In the genomic region with DNA sequence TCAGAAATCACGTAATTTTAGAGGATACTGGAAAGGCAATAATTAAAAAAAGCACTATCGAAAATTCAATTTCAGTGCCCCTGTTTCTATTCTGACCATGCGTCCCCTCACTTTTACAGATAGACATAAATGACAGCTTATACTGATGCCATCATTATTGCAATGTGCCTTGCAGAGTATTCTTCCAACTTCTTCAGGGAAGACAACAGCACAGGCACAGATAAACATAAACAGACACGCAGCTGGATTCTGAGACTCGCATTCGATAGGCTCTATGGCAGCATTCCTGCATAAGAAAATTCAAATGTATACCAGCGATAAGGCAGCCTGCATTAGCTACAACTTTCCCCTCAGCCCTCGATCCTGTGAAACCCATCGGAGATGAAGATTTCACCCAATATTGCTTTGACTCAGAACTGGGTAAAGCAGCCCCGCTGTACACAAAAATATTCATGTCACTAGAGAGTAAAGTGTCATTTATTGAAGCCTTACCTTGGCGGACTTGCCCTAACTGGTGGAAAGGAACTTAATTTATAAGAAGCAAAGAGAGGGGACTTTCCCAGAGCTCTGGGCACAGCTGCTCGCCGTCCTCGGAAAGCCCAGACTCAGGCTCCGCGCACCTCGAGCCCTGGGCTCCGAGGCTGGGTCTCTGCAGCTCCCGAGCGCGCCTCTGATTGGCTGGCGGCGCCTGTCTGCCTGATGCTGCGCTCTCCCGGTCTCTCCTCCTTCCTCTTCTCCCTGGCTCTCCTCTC, we compare ENCODE assay signal across 9 cellular contexts. TPM values are rescaled to one million over a fixed set of nuclear protein-coding genes. Genes with fewer than 3 reads are reported as not detected.
DNase-seq lines count a peak whose midpoint lies in the region; ATAC-seq and TF ChIP-seq lines count a peak whose summit lies in the region.
"Had no signal": no experiment of that assay in that cellular context is flagged by ENCODE, and none has a peak within 500 bp of the region (broad histone marks: within the 10 kb centered on the region; RNA-seq: fewer than 3 reads in every experiment).

A gene with protein sequence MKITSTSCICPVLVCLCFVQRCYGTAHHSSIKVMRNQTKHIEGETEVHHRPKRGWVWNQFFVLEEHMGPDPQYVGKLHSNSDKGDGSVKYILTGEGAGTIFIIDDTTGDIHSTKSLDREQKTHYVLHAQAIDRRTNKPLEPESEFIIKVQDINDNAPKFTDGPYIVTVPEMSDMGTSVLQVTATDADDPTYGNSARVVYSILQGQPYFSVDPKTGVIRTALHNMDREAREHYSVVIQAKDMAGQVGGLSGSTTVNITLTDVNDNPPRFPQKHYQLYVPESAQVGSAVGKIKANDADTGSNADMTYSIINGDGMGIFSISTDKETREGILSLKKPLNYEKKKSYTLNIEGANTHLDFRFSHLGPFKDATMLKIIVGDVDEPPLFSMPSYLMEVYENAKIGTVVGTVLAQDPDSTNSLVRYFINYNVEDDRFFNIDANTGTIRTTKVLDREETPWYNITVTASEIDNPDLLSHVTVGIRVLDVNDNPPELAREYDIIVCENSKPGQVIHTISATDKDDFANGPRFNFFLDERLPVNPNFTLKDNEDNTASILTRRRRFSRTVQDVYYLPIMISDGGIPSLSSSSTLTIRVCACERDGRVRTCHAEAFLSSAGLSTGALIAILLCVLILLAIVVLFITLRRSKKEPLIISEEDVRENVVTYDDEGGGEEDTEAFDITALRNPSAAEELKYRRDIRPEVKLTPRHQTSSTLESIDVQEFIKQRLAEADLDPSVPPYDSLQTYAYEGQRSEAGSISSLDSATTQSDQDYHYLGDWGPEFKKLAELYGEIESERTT (minus strand): TSS at position 607 of the 752 bp plus-strand sequence. CDS start 149,214 bp downstream, outside the sequence.

- in situ Hi-C loops in GM23248 (cut with MboI): no loop called here

- no peak within 1 kb of the TSS for H3K4me3 Mint-ChIP-seq in activated CD8-positive, alpha-beta T cell treated with anti-CD3 and anti-CD28 coated beads for 36 hours

- H3K9me3 Mint-ChIP-seq in activated CD8-positive, alpha-beta T cell treated with anti-CD3 and anti-CD28 coated beads for 36 hours: peaks cover 11% of the 10 kb centered on the region

- no peaks in the 10 kb centered on the region for H3K36me3 Mint-ChIP-seq in activated CD8-positive, alpha-beta T cell treated with anti-CD3 and anti-CD28 coated beads for 36 hours (ENCODE audit: low read depth)

- no peak within 1 kb of the TSS for H2BK12ac ChIP-seq in mesenchymal stem cell (ENCODE audit: low read length in 2 of 2)

- no peak within 1 kb of the TSS for H3K23ac ChIP-seq in mesenchymal stem cell (ENCODE audit: low read length in 2 of 2)

- POLR2A ChIA-PET in activated CD8-positive, alpha-beta T cell treated with anti-CD3 and anti-CD28 coated beads for 36 hours (lab: Charles Lee): no interaction called here

- no peak within 1 kb of the TSS for H3K9ac ChIP-seq in GM23248
- peak within 1 kb of the TSS; percentile 32 for H3K9ac ChIP-seq in mesenchymal stem cell (ENCODE audit: low read length)

- H3K27ac ChIP-seq in GM23248: no peak within 1 kb of the TSS
- peak within 1 kb of the TSS in 55 of 59 donors; percentile 10 to 89 (median 75) for H3K27ac ChIP-seq in dorsolateral prefrontal cortex
- no peak within 1 kb of the TSS for H3K27ac ChIP-seq in mesenchymal stem cell (ENCODE audit: low read length, poor library complexity, severe bottlenecking)

- H4K91ac ChIP-seq in mesenchymal stem cell (ENCODE audit: low read length): no peak within 1 kb of the TSS

- no peak for ATAC-seq in GM18907 (IDR thresholded peaks at IDR 0.05; ENCODE audit: unreplicated experiment)
- ATAC-seq in GM18861 (IDR thresholded peaks at IDR 0.05; ENCODE audit: unreplicated experiment): no peak
- no peak for ATAC-seq in activated CD8-positive, alpha-beta T cell treated with anti-CD3 and anti-CD28 coated beads for 36 hours

- intact Hi-C loops in dorsolateral prefrontal cortex (cut with DNase I): no loop called here
- intact Hi-C loops in activated CD8-positive, alpha-beta T cell treated with anti-CD3 and anti-CD28 coated beads for 36 hours (cut with micrococcal nuclease): no loop called here

- H3F3A ChIP-seq in GM23248 (ENCODE audit: insufficient read depth): no peaks in the 10 kb centered on the region

- peak within 1 kb of the TSS; percentile 62 for H3K4me3 ChIP-seq in GM23248
- peak within 1 kb of the TSS; percentile 33 to 75 (median 61) for H3K4me3 ChIP-seq in dorsolateral prefrontal cortex
- peak within 1 kb of the TSS; percentile 34 to 76 for H3K4me3 ChIP-seq in mesenchymal stem cell (ENCODE audit: insufficient read depth in 1 of 2, low read depth in 1 of 2, low read length in 2 of 2)

- no peak within 1 kb of the TSS for H2AK5ac ChIP-seq in mesenchymal stem cell (ENCODE audit: low read length, severe bottlenecking)

- H3K9me2 ChIP-seq in GM23248 (ENCODE audit: insufficient read depth): no peaks in the 10 kb centered on the region

- H3K79me2 ChIP-seq in GM23248 (ENCODE audit: insufficient read depth): no peaks in the 10 kb centered on the region

- H4K8ac ChIP-seq in mesenchymal stem cell (ENCODE audit: low read length): no peak within 1 kb of the TSS

- CTCF ChIA-PET in activated CD8-positive, alpha-beta T cell treated with anti-CD3 and anti-CD28 coated beads for 36 hours (lab: Charles Lee): no interaction called here

- H2BK120ac ChIP-seq in mesenchymal stem cell (ENCODE audit: low read depth, low read length): no peak within 1 kb of the TSS

- peak within 1 kb of the TSS; percentile 75 for H2AFZ ChIP-seq in GM23248
- H2AFZ ChIP-seq in mesenchymal stem cell (ENCODE audit: low read depth, low read length): peak within 1 kb of the TSS; percentile 62

- no peak within 1 kb of the TSS for H3K14ac ChIP-seq in mesenchymal stem cell (ENCODE audit: low read length in 2 of 2)

- no peaks in the 10 kb centered on the region for H3K4me1 Mint-ChIP-seq in activated CD8-positive, alpha-beta T cell treated with anti-CD3 and anti-CD28 coated beads for 36 hours (ENCODE audit: low read depth)

- H3K4me2 ChIP-seq in GM23248 (ENCODE audit: unreplicated experiment): peak within 1 kb of the TSS; percentile 72
- H3K4me2 ChIP-seq in mesenchymal stem cell (ENCODE audit: low read length, poor library complexity, severe bottlenecking): peak within 1 kb of the TSS; percentile 95

- peak; percentile 51 for DNase-seq in GM23248
- peak; percentile 85 for DNase-seq in NCI-H524 treated with DMSO at 0.1 percent for 48 hours (lab: John Stamatoyannopoulos, UW)
- peak; percentile 55 to 93 (median 84) for DNase-seq in dorsolateral prefrontal cortex
- DNase-seq in mesenchymal stem cell: peak; percentile 56
- no peak for DNase-seq in stimulated activated naive CD4-positive, alpha-beta T cell treated with Interleukin-2 at 50 U/mL for 16 hours (lab: John Stamatoyannopoulos, UW)
- DNase-seq in activated CD8-positive, alpha-beta T cell treated with anti-CD3 and anti-CD28 coated beads for 36 hours: no peak

- H3K27me3 ChIP-seq in GM23248 (replicated peaks; ENCODE audit: insufficient read depth): peaks cover 23% of the 10 kb centered on the region
- H3K27me3 ChIP-seq in dorsolateral prefrontal cortex: no peaks in the 10 kb centered on the region
- H3K27me3 ChIP-seq in mesenchymal stem cell (ENCODE audit: control insufficient read depth in 1 of 2, insufficient read depth in 1 of 2, low read length in 2 of 2): peaks cover 0 to 17% of the 10 kb centered on the region in 2 experiments

- H4K20me1 ChIP-seq in GM23248 (ENCODE audit: insufficient read depth): no peaks in the 10 kb centered on the region

- H2BK5ac ChIP-seq in mesenchymal stem cell (ENCODE audit: low read depth, low read length, poor library complexity, severe bottlenecking): no peak within 1 kb of the TSS

- H3K4me1 ChIP-seq in GM23248 (ENCODE audit: insufficient read depth) (no peaks in the 10 kb centered on the region), mesenchymal stem cell (ENCODE audit: control insufficient read depth, insufficient read depth, low read depth, low read length) (peaks cover 5% of the 10 kb centered on the region)

- no peaks in the 10 kb centered on the region for H3K79me1 ChIP-seq in mesenchymal stem cell (replicated peaks; ENCODE audit: low read length, poor library complexity, severe bottlenecking)

- H3K36me3 ChIP-seq in GM23248 (ENCODE audit: low read depth) (no peaks in the 10 kb centered on the region), mesenchymal stem cell (ENCODE audit: control insufficient read depth in 1 of 2, insufficient read depth in 2 of 2, low read depth in 1 of 2, low read length in 2 of 2) (no peaks in the 10 kb centered on the region)

- H3K4ac ChIP-seq in mesenchymal stem cell (ENCODE audit: low read depth in 1 of 2, low read length in 2 of 2): no peak within 1 kb of the TSS

- no peak within 1 kb of the TSS for H3K27ac Mint-ChIP-seq in activated CD8-positive, alpha-beta T cell treated with anti-CD3 and anti-CD28 coated beads for 36 hours

- WGBS in GM23248 (ENCODE audit: low coverage in 1 of 2, low lambda C conversion rate in 2 of 2, missing lambda C conversion rate in 2 of 2), 2 experiments: 8 to 9% methylated on average over 22 to 25 of the region's 25 CpGs
- WGBS in mesenchymal stem cell: 16% methylated on average over 24 of the region's 25 CpGs

- H2BK15ac ChIP-seq in mesenchymal stem cell (ENCODE audit: low read depth, poor library complexity, severe bottlenecking): no peak within 1 kb of the TSS

- H3K27me3 Mint-ChIP-seq in activated CD8-positive, alpha-beta T cell treated with anti-CD3 and anti-CD28 coated beads for 36 hours: no peaks in the 10 kb centered on the region

- peak in 1 of 56 donors; percentile 10 for TF ChIP-seq CTCF in dorsolateral prefrontal cortex (IDR thresholded peaks at IDR 0.05 in 54 of 56, conservative IDR thresholded peaks at IDR 0.05 in 2 of 56; ENCODE audit: low read depth in 1 of 56, partially characterized antibody in 56 of 56)
- TF ChIP-seq CTCF in activated CD8-positive, alpha-beta T cell treated with anti-CD3 and anti-CD28 coated beads for 36 hours (IDR thresholded peaks at IDR 0.05): no peak

- H3K9me3 ChIP-seq in GM23248 (ENCODE audit: low read depth) (no peaks in the 10 kb centered on the region), mesenchymal stem cell (ENCODE audit: control insufficient read depth, low read length) (no peaks in the 10 kb centered on the region)

- no peak within 1 kb of the TSS for H3K18ac ChIP-seq in mesenchymal stem cell (ENCODE audit: low read depth in 1 of 2, low read length in 2 of 2)

RNA-seq across cellular contexts. Expression of the gene that starts here (rescaled TPM):
- total RNA-seq in GM23248 (2014; rRNA removed; shearing (Covaris generic)): 0.22 TPM in 1 of 2 replicates, not detected in the other
- 0.32 TPM in 1 of 2 replicates, not detected in the other for polyA plus RNA-seq in GM23248 (2016; fragmentation: Nextera tagmentation; extraction: Ambion mirVana)
- 100 to 1,000 TPM in 21 of 120 experiments, 10 to 100 TPM in 99; 30.2 to 129 (median 87.2) TPM for total RNA-seq in dorsolateral prefrontal cortex
- polyA plus RNA-seq in mesenchymal stem cell (2013, experiment 1 of 2): 0.28 TPM
- 0.27 TPM for polyA plus RNA-seq in mesenchymal stem cell (2013, experiment 2 of 2)
- not detected for total RNA-seq in activated CD8-positive, alpha-beta T cell treated with anti-CD3 and anti-CD28 coated beads for 36 hours
- polyA plus RNA-seq: liver had no signal

Comparison
In these comparisons a context has a peak if more than half of its experiments do, and no peak if none do; other contexts are left out.
1. RNA of the gene that starts here (total RNA-seq): 30.2 to 129 TPM in dorsolateral prefrontal cortex; 0.22 TPM in GM23248 and not detected in activated CD8-positive, alpha-beta T cell treated with anti-CD3 and anti-CD28 coated beads for 36 hours; every median in the first group is over 10 times any median in the second.
2. Peak in DNase-seq, H3K4me3 ChIP-seq and H3K4me2 ChIP-seq in GM23248; RNA of the gene not detected or under 1 TPM.
3. DNase-seq: peak in NCI-H524 treated with DMSO at 0.1 percent for 48 hours (single experiment), dorsolateral prefrontal cortex (10 of 10) and mesenchymal stem cell (single experiment); none in stimulated activated naive CD4-positive, alpha-beta T cell treated with Interleukin-2 at 50 U/mL for 16 hours (single experiment) and activated CD8-positive, alpha-beta T cell treated with anti-CD3 and anti-CD28 coated beads for 36 hours (single experiment).
4. H3K27ac ChIP-seq: peak in dorsolateral prefrontal cortex (55 of 59); none in GM23248 (single experiment) and mesenchymal stem cell (single experiment).
5. Peak in every context shown above with its lines, with median percentiles within 50 percentile points of each other: H3K4me3 ChIP-seq.